In the genomic region with DNA sequence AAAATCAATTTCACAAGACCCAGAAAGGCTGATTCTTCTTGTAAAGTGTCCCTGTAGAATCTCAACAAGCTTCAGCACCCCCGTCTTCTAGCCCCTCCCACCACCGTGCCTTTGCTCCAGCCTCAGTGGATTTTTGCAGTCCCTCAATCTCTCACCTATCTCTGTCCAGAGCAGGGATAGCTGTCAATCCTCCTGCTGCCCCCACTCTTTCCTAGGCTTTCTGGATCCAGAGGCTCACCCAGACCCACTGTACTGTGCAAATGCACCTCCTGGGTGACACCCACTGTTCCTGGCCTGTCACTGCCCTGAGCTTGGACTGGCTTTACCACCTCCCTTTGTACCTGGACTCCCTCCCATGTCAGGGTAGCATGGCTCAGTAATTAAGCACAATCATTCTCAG, we compare ENCODE assay signal across 33 cellular contexts.
"Had no signal": no experiment of that assay in that cellular context is flagged by ENCODE, and none has a peak within 500 bp of the region (broad histone marks: within the 10 kb centered on the region; RNA-seq: fewer than 3 reads in every experiment).

No MANE protein-coding gene starts in this region.

- H3K27ac ChIP-seq: adrenal gland, body of pancreas, brain microvascular endothelial cell, breast epithelium, VCaP had no signal

- H3K9me3 Mint-ChIP-seq: activated CD4-positive, alpha-beta T cell treated with anti-CD3 and anti-CD28 coated beads, Interleukin-2, amount 10 ng/mL, durations not matched to agents 7 days and 5 days; activated CD8-positive, alpha-beta T cell treated with anti-CD3 and anti-CD28 coated beads for 36 hours; activated T-helper 1 cell treated with anti-CD3 and anti-CD28 coated beads, Interleukin-12 subunit alpha, Interleukin-12 subunit beta, Interleukin-2, Interleukin-4 antibody, amounts not matched to agents 30 ng/mL and 10 ng/mL and 1 ng/mL, durations not matched to agents 14 hours and 24 hours and 36 hours; activated T-helper 17 cell treated with anti-CD3 and anti-CD28 coated beads, Interleukin-2, amount 50 U/mL, for 72 hours; T-helper 2 cell treated with Interferon-gamma antibody and Interleukin-4, amounts not matched to agents 5 μg/mL and 100 μg/mL, for 36 hours had no signal

- H3K4me3 ChIP-seq: adrenal gland, body of pancreas, breast epithelium had no signal

- DNase-seq: activated B cell treated with CpG ODN at 0.5 μM for 24 hours; activated CD4-positive, alpha-beta memory T cell treated with anti-CD3 and anti-CD28 coated beads for 36 hours; activated CD4-positive, alpha-beta T cell treated with anti-CD3 and anti-CD28 coated beads for 4 hours; activated CD4-positive, alpha-beta T cell treated with anti-CD3 and anti-CD28 coated beads, Interleukin-2, amount 10 ng/mL, durations not matched to agents 7 days and 5 days; activated CD4-positive, CD25-positive, alpha-beta regulatory T cell treated with anti-CD3 and anti-CD28 coated beads, Interleukin-2, amount 50 U/mL, for 72 hours; activated CD8-positive, alpha-beta memory T cell treated with anti-CD3 and anti-CD28 coated beads, Interleukin-2, amount 50 U/mL, for 4 hours; activated CD8-positive, alpha-beta T cell treated with anti-CD3 and anti-CD28 coated beads for 36 hours; activated effector memory CD4-positive, alpha-beta T cell treated with anti-CD3 and anti-CD28 coated beads, Interleukin-2, amount 50 U/mL, for 16 hours; activated gamma-delta T cell treated with Interleukin-2 at 50 U/mL for 16 hours; activated naive CD4-positive, alpha-beta T cell; activated naive CD4-positive, alpha-beta T cell treated with anti-CD3 and anti-CD28 coated beads for 36 hours; activated naive CD4-positive, alpha-beta T cell treated with anti-CD3 and anti-CD28 coated beads, Interleukin-2, amount 50 U/mL, for 16 hours; activated naive CD8-positive, alpha-beta T cell treated with anti-CD3 and anti-CD28 coated beads for 36 hours; activated T-cell treated with anti-CD3 and anti-CD28 coated beads for 4 hours; activated T-cell treated with anti-CD3 and anti-CD28 coated beads, Interleukin-2, amount 50 U/mL, for 1 hour; activated T-cell treated with anti-CD3 and anti-CD28 coated beads, Interleukin-2, amount 50 U/mL, for 4 hours; activated T-cell treated with anti-CD3 and anti-CD28 coated beads, Interleukin-2, amount 50 U/mL, for 72 hours; adrenal gland; amniotic stem cell; aorta; body of pancreas; brain microvascular endothelial cell; central memory CD4-positive, alpha-beta T cell; T-helper 1 cell; T-helper 2 cell; T-helper 9 cell had no signal

- H3K27me3 Mint-ChIP-seq: activated CD4-positive, alpha-beta T cell treated with anti-CD3 and anti-CD28 coated beads, Interleukin-2, amount 10 ng/mL, durations not matched to agents 7 days and 5 days; activated naive CD8-positive, alpha-beta T cell treated with anti-CD3 and anti-CD28 coated beads for 36 hours had no signal

- H3K9me3 ChIP-seq: adrenal gland, body of pancreas had no signal

- H3K27me3 ChIP-seq: body of pancreas, brain microvascular endothelial cell had no signal

- ATAC-seq: activated CD8-positive, alpha-beta T cell treated with anti-CD3 and anti-CD28 coated beads for 36 hours; activated naive CD4-positive, alpha-beta T cell treated with anti-CD3 and anti-CD28 coated beads, Interleukin-2, amount 50 U/mL, for 72 hours; activated T-cell treated with anti-CD3 and anti-CD28 coated beads, Interleukin-2, amount 50 U/mL, for 4 hours; activated T-cell treated with anti-CD3 and anti-CD28 coated beads, Interleukin-2, amount 50 U/mL, for 72 hours; activated T-helper 17 cell treated with anti-CD3 and anti-CD28 coated beads, Interleukin-2, amount 50 U/mL, for 72 hours; body of pancreas had no signal

- H3K36me3 ChIP-seq: adrenal gland, brain microvascular endothelial cell, breast epithelium had no signal

- H3K4me1 ChIP-seq: adrenal gland, body of pancreas, breast epithelium had no signal

- H3K4me1 Mint-ChIP-seq: activated B cell treated with CpG ODN at 0.5 μM for 24 hours; activated CD4-positive, alpha-beta T cell treated with anti-CD3 and anti-CD28 coated beads, Interleukin-2, amount 10 ng/mL, durations not matched to agents 7 days and 5 days; activated naive CD8-positive, alpha-beta T cell treated with anti-CD3 and anti-CD28 coated beads for 36 hours; activated T-helper 17 cell treated with anti-CD3 and anti-CD28 coated beads, Interleukin-2, amount 50 U/mL, for 72 hours had no signal

- H3K36me3 Mint-ChIP-seq: activated CD4-positive, alpha-beta memory T cell treated with anti-CD3 and anti-CD28 coated beads for 36 hours; activated naive CD4-positive, alpha-beta T cell treated with anti-CD3 and anti-CD28 coated beads, Interleukin-2, amount 50 U/mL, for 72 hours; activated naive CD8-positive, alpha-beta T cell treated with anti-CD3 and anti-CD28 coated beads for 36 hours had no signal

- H3K4me3 Mint-ChIP-seq: activated B cell treated with CpG ODN at 0.5 μM for 24 hours; activated CD4-positive, alpha-beta memory T cell treated with anti-CD3 and anti-CD28 coated beads for 36 hours; activated CD4-positive, alpha-beta T cell treated with anti-CD3 and anti-CD28 coated beads, Interleukin-2, amount 10 ng/mL, durations not matched to agents 7 days and 5 days; activated CD8-positive, alpha-beta T cell treated with anti-CD3 and anti-CD28 coated beads for 36 hours; activated naive CD4-positive, alpha-beta T cell treated with anti-CD3 and anti-CD28 coated beads for 36 hours; activated naive CD8-positive, alpha-beta T cell treated with anti-CD3 and anti-CD28 coated beads for 36 hours; activated T-cell treated with anti-CD3 and anti-CD28 coated beads, Interleukin-2, amount 50 U/mL, for 4 hours; activated T-cell treated with anti-CD3 and anti-CD28 coated beads, Interleukin-2, amount 50 U/mL, for 72 hours; activated T-helper 1 cell treated with anti-CD3 and anti-CD28 coated beads, Interleukin-12 subunit alpha, Interleukin-12 subunit beta, Interleukin-2, Interleukin-4 antibody, amounts not matched to agents 30 ng/mL and 10 ng/mL and 1 ng/mL, durations not matched to agents 14 hours and 24 hours and 36 hours; activated T-helper 17 cell treated with anti-CD3 and anti-CD28 coated beads, Interleukin-2, amount 50 U/mL, for 72 hours; T-helper 1 cell treated with Interleukin-12 subunit alpha and Interleukin-12 subunit beta and Interleukin-4 antibody, amounts not matched to agents 30 μg/mL and 1 μg/mL, for 36 hours; T-helper 2 cell treated with Interferon-gamma antibody and Interleukin-4, amounts not matched to agents 5 μg/mL and 100 μg/mL, for 36 hours had no signal

- H3K27ac Mint-ChIP-seq: activated B cell treated with CpG ODN at 0.5 μM for 24 hours; activated CD4-positive, alpha-beta memory T cell treated with anti-CD3 and anti-CD28 coated beads for 36 hours; activated CD4-positive, alpha-beta T cell treated with anti-CD3 and anti-CD28 coated beads, Interleukin-2, amount 10 ng/mL, durations not matched to agents 7 days and 5 days; activated CD8-positive, alpha-beta T cell treated with anti-CD3 and anti-CD28 coated beads for 36 hours; activated naive CD4-positive, alpha-beta T cell treated with anti-CD3 and anti-CD28 coated beads for 36 hours; activated naive CD4-positive, alpha-beta T cell treated with anti-CD3 and anti-CD28 coated beads, Interleukin-2, amount 50 U/mL, for 72 hours; activated naive CD8-positive, alpha-beta T cell treated with anti-CD3 and anti-CD28 coated beads for 36 hours; activated T-cell treated with anti-CD3 and anti-CD28 coated beads, Interleukin-2, amount 50 U/mL, for 72 hours; activated T-helper 1 cell treated with anti-CD3 and anti-CD28 coated beads, Interleukin-12 subunit alpha, Interleukin-12 subunit beta, Interleukin-2, Interleukin-4 antibody, amounts not matched to agents 30 ng/mL and 10 ng/mL and 1 ng/mL, durations not matched to agents 14 hours and 24 hours and 36 hours; activated T-helper 17 cell treated with anti-CD3 and anti-CD28 coated beads, Interleukin-2, amount 50 U/mL, for 72 hours; T-helper 1 cell treated with Interleukin-12 subunit alpha and Interleukin-12 subunit beta and Interleukin-4 antibody, amounts not matched to agents 30 μg/mL and 1 μg/mL, for 36 hours; T-helper 2 cell treated with Interferon-gamma antibody and Interleukin-4, amounts not matched to agents 5 μg/mL and 100 μg/mL, for 36 hours had no signal
